Comparison of ENCODE assay signal across 24 cellular contexts in genomic region chr14:91891081-91891480, GRCh38. TPM values are rescaled to one million over a fixed set of nuclear protein-coding genes. Genes with fewer than 3 reads are reported as not detected.
A peak's percentile ranks its signal among the peaks of the same experiment; 100 is the strongest.
DNase-seq lines count a peak whose midpoint lies in the region; ATAC-seq, FAIRE-seq and TF ChIP-seq lines count a peak whose summit lies in the region.
"Had no signal": no experiment of that assay in that cellular context is flagged by ENCODE, and none has a peak within 500 bp of the region (broad histone marks: within the 10 kb centered on the region; RNA-seq: fewer than 3 reads in every experiment).

No MANE protein-coding gene starts in this region.

- in situ Hi-C loops in GM13977 (cut with MboI; ENCODE audit: low pct_unique_long_range_greater_than_20kb, low sequenced_read_pairs, unreplicated experiment), result no loop called here

- no peak for DNase-seq in CD4-positive, CD25-positive, alpha-beta regulatory T cell
- no peak for DNase-seq in HTR-8/SVneo (ENCODE audit: insufficient read length, low spot score)
- DNase-seq in effector memory CD8-positive, alpha-beta T cell, result no peak
- DNase-seq in pancreas, result no peak
- DNase-seq in natural killer cell, result no peak
- DNase-seq in SW 1271 (lab: John Stamatoyannopoulos, UW), result no peak
- no peak for DNase-seq in GM13977 (ENCODE audit: low spot score)
- DNase-seq: activated CD4-positive, alpha-beta T cell treated with anti-CD3 and anti-CD28 coated beads, Interleukin-2, amount 10 ng/mL, durations not matched to agents 24 days and 14 days; activated CD8-positive, alpha-beta memory T cell treated with anti-CD3 and anti-CD28 coated beads, Interleukin-2, amount 50 U/mL, for 48 hours; activated gamma-delta T cell treated with Interleukin-2 at 50 U/mL for 16 hours; colonic mucosa; COR-L47; Kasumi-1; left colon; NCI-H1092 treated with DMSO at 0.1 percent for 48 hours; NCI-H510A; retina; stimulated activated CD4-positive, alpha-beta T cell treated with anti-CD3 and anti-CD28 coated beads, Interleukin-15, amount 100 ng/mL, for 24 hours; thyroid gland had no signal

- no peaks in the 10 kb centered on the region for H3K9me3 ChIP-seq in CD4-positive, CD25-positive, alpha-beta regulatory T cell (ENCODE audit: control insufficient read depth in 2 of 2, low read length in 2 of 2)
- no peaks in the 10 kb centered on the region for H3K9me3 ChIP-seq in pancreas
- H3K9me3 ChIP-seq: colonic mucosa, thyroid gland had no signal

- peaks cover 0 to 57% (median 20%) of the 10 kb centered on the region in 4 donors for H3K4me1 Mint-ChIP-seq in CD4-positive, CD25-positive, alpha-beta regulatory T cell
- H3K4me1 Mint-ChIP-seq in effector memory CD8-positive, alpha-beta T cell (ENCODE audit: low read depth in 2 of 2), result peaks cover 51 to 54% of the 10 kb centered on the region in 2 donors
- peaks cover 25 to 30% of the 10 kb centered on the region in 2 donors for H3K4me1 Mint-ChIP-seq in natural killer cell

- H3K27me3 Mint-ChIP-seq in CD4-positive, CD25-positive, alpha-beta regulatory T cell, result no peaks in the 10 kb centered on the region
- no peaks in the 10 kb centered on the region for H3K27me3 Mint-ChIP-seq in effector memory CD8-positive, alpha-beta T cell
- no peaks in the 10 kb centered on the region for H3K27me3 Mint-ChIP-seq in natural killer cell (ENCODE audit: low read depth in 2 of 2)
- H3K27me3 Mint-ChIP-seq: activated CD4-positive, alpha-beta T cell treated with anti-CD3 and anti-CD28 coated beads, Interleukin-2, amount 10 ng/mL, durations not matched to agents 24 days and 14 days had no signal

- no peaks in the 10 kb centered on the region for H3K36me3 Mint-ChIP-seq in CD4-positive, CD25-positive, alpha-beta regulatory T cell
- peaks cover 3% of the 10 kb centered on the region for H3K36me3 Mint-ChIP-seq in effector memory CD8-positive, alpha-beta T cell (ENCODE audit: insufficient read depth)
- H3K36me3 Mint-ChIP-seq in natural killer cell, result no peaks in the 10 kb centered on the region

- no peaks in the 10 kb centered on the region for H3K27me3 ChIP-seq in CD4-positive, CD25-positive, alpha-beta regulatory T cell (ENCODE audit: control insufficient read depth, insufficient read depth, low read length)
- no peaks in the 10 kb centered on the region for H3K27me3 ChIP-seq in pancreas
- H3K27me3 ChIP-seq: colonic mucosa, thyroid gland had no signal

- WGBS in pancreas, 2 donors, result 89 to 90% methylated on average over 5 of the region's 5 CpGs

- peak overlapping the region; percentile 43 to 83 (median 46) for H3K27ac Mint-ChIP-seq in CD4-positive, CD25-positive, alpha-beta regulatory T cell
- H3K27ac Mint-ChIP-seq in effector memory CD8-positive, alpha-beta T cell, result peak overlapping the region; percentile 87 to 90
- no peak overlapping the region for H3K27ac Mint-ChIP-seq in natural killer cell
- H3K27ac Mint-ChIP-seq: activated CD4-positive, alpha-beta T cell treated with anti-CD3 and anti-CD28 coated beads, Interleukin-2, amount 10 ng/mL, durations not matched to agents 24 days and 14 days had no signal

- H3K27ac ChIP-seq in CD4-positive, CD25-positive, alpha-beta regulatory T cell (ENCODE audit: insufficient read depth, low read length, poor library complexity, severe bottlenecking), result no peak overlapping the region
- peak overlapping the region; percentile 66 to 84 (median 76) for H3K27ac ChIP-seq in pancreas
- H3K27ac ChIP-seq: colonic mucosa, RWPE1 had no signal

- no peak overlapping the region for H3K4me3 ChIP-seq in CD4-positive, CD25-positive, alpha-beta regulatory T cell (ENCODE audit: low read depth, low read length)
- no peak overlapping the region for H3K4me3 ChIP-seq in pancreas
- H3K4me3 ChIP-seq: colonic mucosa, thyroid gland had no signal

- no peak overlapping the region for H3K4me3 Mint-ChIP-seq in CD4-positive, CD25-positive, alpha-beta regulatory T cell
- H3K4me3 Mint-ChIP-seq in effector memory CD8-positive, alpha-beta T cell, result peak overlapping the region in 1 of 2 donors; percentile 71
- no peak overlapping the region for H3K4me3 Mint-ChIP-seq in natural killer cell

- peaks cover 0 to 2% (median 0%) of the 10 kb centered on the region in 7 donors for H3K9me3 Mint-ChIP-seq in CD4-positive, CD25-positive, alpha-beta regulatory T cell
- H3K9me3 Mint-ChIP-seq in effector memory CD8-positive, alpha-beta T cell, result no peaks in the 10 kb centered on the region
- H3K9me3 Mint-ChIP-seq in natural killer cell, result no peaks in the 10 kb centered on the region
- H3K9me3 Mint-ChIP-seq: activated CD4-positive, alpha-beta T cell treated with anti-CD3 and anti-CD28 coated beads, Interleukin-2, amount 10 ng/mL, durations not matched to agents 24 days and 14 days had no signal

- no peaks in the 10 kb centered on the region for H3K36me3 ChIP-seq in CD4-positive, CD25-positive, alpha-beta regulatory T cell (ENCODE audit: control insufficient read depth, insufficient read depth, low read length)
- no peaks in the 10 kb centered on the region for H3K36me3 ChIP-seq in pancreas
- H3K36me3 ChIP-seq: colonic mucosa, thyroid gland had no signal

- no peak for ATAC-seq in CD4-positive, CD25-positive, alpha-beta regulatory T cell (ENCODE audit: low read depth in 2 of 2)
- ATAC-seq in effector memory CD8-positive, alpha-beta T cell (replicated peaks), result no peak
- ATAC-seq in pancreas (no peak), natural killer cell (no peak), GM21367 (IDR thresholded peaks at IDR 0.05; ENCODE audit: unreplicated experiment) (no peak)
- ATAC-seq: left colon had no signal

- TF ChIP-seq CTCF in pancreas (IDR thresholded peaks at IDR 0.05) (no peak), natural killer cell (IDR thresholded peaks at IDR 0.05) (no peak), GM13977 (IDR thresholded peaks at IDR 0.05; ENCODE audit: extremely low read depth, insufficient read depth, missing control alignments) (no peak)

- peaks cover 17% of the 10 kb centered on the region for H3K4me1 ChIP-seq in CD4-positive, CD25-positive, alpha-beta regulatory T cell (ENCODE audit: control insufficient read depth, insufficient read depth, low read length, poor library complexity, severe bottlenecking)
- peaks cover 20 to 36% (median 27%) of the 10 kb centered on the region in 3 donors for H3K4me1 ChIP-seq in pancreas
- H3K4me1 ChIP-seq: colonic mucosa had no signal

- intact Hi-C loops in pancreas (cut with DNase I) (loop anchor here in 1 of 3 donors (10.0 kb wide), 1 partner anchor 136 kb away; no protein-coding TSS in a partner anchor), natural killer cell (cut with micrococcal nuclease) (no loop called here)

- FAIRE-seq in HTR-8/SVneo (lab: Jason Lieb, UNC) (peak; percentile 4), pancreas (lab: Jason Lieb, UNC) (no peak)
- FAIRE-seq: endothelial cell of umbilical vein, GM18507 had no signal

RNA-seq across cellular contexts. Expression of gene TC2N, which starts 23.7 kb away (rescaled TPM):
- total RNA-seq in CD4-positive, CD25-positive, alpha-beta regulatory T cell, result 138 TPM
- polyA plus RNA-seq in CD4-positive, CD25-positive, alpha-beta regulatory T cell, result 100 to 1,000 TPM in 1 of 4 donors, 10 to 100 TPM in 3; 68.8 to 113 (median 93.1) TPM
- total RNA-seq in pancreas (100 to 1,000 TPM in 5 of 6 donors, 10 to 100 TPM in 1; 96.5 to 215 (median 119) TPM), natural killer cell (100 to 1,000 TPM in 2 of 3 donors, 10 to 100 TPM in 1; 83.1 to 157 (median 126) TPM)
- polyA plus RNA-seq in pancreas, result 10 to 100 TPM; 23.9 to 45.4 TPM
- total RNA-seq: HT1080 had no signal
- polyA plus RNA-seq: endothelial cell of umbilical vein had no signal

RNA-seq across cellular contexts. Expression of gene FBLN5, which starts 56.4 kb away (rescaled TPM):
- total RNA-seq in CD4-positive, CD25-positive, alpha-beta regulatory T cell, result 3.0 TPM
- 10 to 100 TPM; 10.6 to 21.9 (median 21.0) TPM for polyA plus RNA-seq in CD4-positive, CD25-positive, alpha-beta regulatory T cell
- total RNA-seq in pancreas (10 to 100 TPM; 11.5 to 34.3 (median 23.3) TPM), natural killer cell (1 to 10 TPM in 2 of 3 donors, under 1 TPM in 1; 0.56 to 1.3 (median 1.1) TPM)
- 10 to 100 TPM; 21.4 to 22.5 TPM for polyA plus RNA-seq in pancreas

Comparison
In these comparisons a context has a peak if more than half of its experiments do, and no peak if none do; other contexts are left out.
1. H3K27ac Mint-ChIP-seq: peak in CD4-positive, CD25-positive, alpha-beta regulatory T cell (3 of 3) and effector memory CD8-positive, alpha-beta T cell (2 of 2); none in natural killer cell (0 of 2).